ENCODE assay signal across 29 cellular contexts in the genomic region with DNA sequence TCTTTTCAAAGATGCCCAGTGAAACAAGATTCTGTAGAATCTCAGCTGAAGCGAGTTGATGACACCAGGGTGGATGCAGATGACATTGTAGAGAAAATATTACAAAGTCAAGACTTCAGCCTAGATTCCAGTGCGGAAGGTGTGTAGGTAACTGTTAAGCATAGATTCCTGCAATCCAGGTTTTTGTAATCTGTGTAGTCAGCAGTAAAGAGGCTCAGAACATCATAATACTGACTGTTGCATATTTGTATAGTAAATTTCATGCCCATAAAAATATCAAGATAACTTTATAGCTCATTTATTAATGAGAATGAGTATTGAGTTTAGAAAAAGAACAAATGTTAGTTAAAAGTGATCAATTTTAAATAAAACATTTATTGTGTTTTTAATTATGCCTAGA.
"Had no signal": no experiment of that assay in that cellular context is flagged by ENCODE, and none has a peak within 500 bp of the region (broad histone marks: within the 10 kb centered on the region; RNA-seq: fewer than 3 reads in every experiment).

No MANE protein-coding gene starts in this region.

- H3K4me3 Mint-ChIP-seq: stimulated activated effector memory CD8-positive, alpha-beta T cell treated with anti-CD3 and anti-CD28 coated beads, Interleukin-12 subunit alpha, Interleukin-12 subunit beta, amount 100 ng/mL, for 72 hours; stimulated activated memory B cell treated with anti-CD40 and anti-IgM and Interleukin-4, amounts not matched to agents 10 μg/mL and 1 μg/mL and 100 μg/mL, for 72 hours; stimulated activated naive B cell treated with anti-CD40 and anti-IgM and Interleukin-4, amounts not matched to agents 10 μg/mL and 1 μg/mL and 100 μg/mL, for 72 hours; stimulated activated naive CD8-positive, alpha-beta T cell treated with anti-CD3 and anti-CD28 coated beads, Interleukin-15, amount 100 ng/mL, for 72 hours; stimulated activated naive CD8-positive, alpha-beta T cell treated with anti-CD3 and anti-CD28 coated beads, Interleukin-15, Interleukin-2, amounts not matched to agents 100 ng/mL and 50 ng/mL, for 24 hours; type B pancreatic cell had no signal

- H3K27ac ChIP-seq: stomach, suprapubic skin, testis, thoracic aorta, thyroid gland, tibial nerve, transverse colon, upper lobe of left lung, upper lobe of right lung, uterus, vagina had no signal

- DNase-seq: stimulated activated CD4-positive, alpha-beta T cell treated with anti-CD3 and anti-CD28 coated beads, Interleukin-2, amount 100 ng/mL, for 48 hours; stimulated activated CD4-positive, alpha-beta T cell treated with anti-CD3 and anti-CD28 coated beads, Interleukin-4, amount 100 ng/mL, for 1 hour; stimulated activated CD4-positive, alpha-beta T cell treated with anti-CD3 and anti-CD28 coated beads, Interleukin-4, amount 100 ng/mL, for 24 hours; stimulated activated CD4-positive, alpha-beta T cell treated with anti-CD3 and anti-CD28 coated beads, Interleukin-4, amount 100 ng/mL, for 4 hours; stimulated activated CD8-positive, alpha-beta memory T cell treated with anti-CD3 and anti-CD28 coated beads, Interleukin-4, amount 100 ng/mL, for 48 hours; stimulated activated naive B cell treated with anti-CD40 and anti-IgM and Interleukin-4, amounts not matched to agents 10 μg/mL and 1 μg/mL and 100 μg/mL, for 72 hours; stimulated activated naive CD4-positive, alpha-beta T cell; stimulated activated naive CD4-positive, alpha-beta T cell treated with Interleukin-2 at 50 U/mL for 16 hours; stimulated activated naive CD8-positive, alpha-beta T cell treated with anti-CD3 and anti-CD28 coated beads, Interleukin-15, amount 100 ng/mL, for 72 hours; stimulated activated naive CD8-positive, alpha-beta T cell treated with anti-CD3 and anti-CD28 coated beads, Interleukin-15, Interleukin-2, amounts not matched to agents 100 U/mL and 50 U/mL, for 24 hours; stomach; substantia nigra; testis; thyroid gland; tibial artery; transverse colon; trophoblast cell; upper lobe of left lung; upper lobe of right lung; uterus had no signal

- FAIRE-seq: urothelium cell line had no signal

- H3K9me3 ChIP-seq: stomach, suprapubic skin, testis, thoracic aorta, thyroid gland, tibial artery, tibial nerve, transverse colon, upper lobe of left lung, upper lobe of right lung, uterus, vagina had no signal

- H3K36me3 ChIP-seq: uterus had no signal

- H3K4me3 ChIP-seq: stomach, suprapubic skin, testis, thoracic aorta, thyroid gland, tibial artery, tibial nerve, transverse colon, upper lobe of left lung, upper lobe of right lung, uterus, vagina had no signal

- H3K4me1 ChIP-seq: stomach, testis, transverse colon, upper lobe of left lung, upper lobe of right lung, uterus, vagina had no signal

- H3K4me1 Mint-ChIP-seq: stimulated activated effector memory CD8-positive, alpha-beta T cell treated with anti-CD3 and anti-CD28 coated beads, Interleukin-12 subunit alpha, Interleukin-12 subunit beta, amount 100 ng/mL, for 72 hours; stimulated activated memory B cell treated with anti-CD40 and anti-IgM and Interleukin-4, amounts not matched to agents 10 μg/mL and 1 μg/mL and 100 μg/mL, for 72 hours; stimulated activated naive CD8-positive, alpha-beta T cell treated with anti-CD3 and anti-CD28 coated beads, Interleukin-15, amount 100 ng/mL, for 72 hours had no signal

- ATAC-seq: stimulated activated effector memory CD8-positive, alpha-beta T cell treated with anti-CD3 and anti-CD28 coated beads, Interleukin-12 subunit alpha, Interleukin-12 subunit beta, amount 100 ng/mL, for 72 hours; stimulated activated memory B cell treated with anti-CD40 and anti-IgM and Interleukin-4, amounts not matched to agents 10 μg/mL and 1 μg/mL and 100 μg/mL, for 72 hours; stimulated activated naive B cell treated with anti-CD40 and anti-IgM and Interleukin-4, amounts not matched to agents 10 μg/mL and 1 μg/mL and 100 μg/mL, for 72 hours; stimulated activated naive CD8-positive, alpha-beta T cell treated with anti-CD3 and anti-CD28 coated beads, Interleukin-15, amount 100 ng/mL, for 72 hours; stimulated activated naive CD8-positive, alpha-beta T cell treated with anti-CD3 and anti-CD28 coated beads, Interleukin-15, Interleukin-2, amounts not matched to agents 100 U/mL and 50 U/mL, for 24 hours; upper lobe of right lung had no signal

- H3K27me3 Mint-ChIP-seq: stimulated activated memory B cell treated with anti-CD40 and anti-IgM and Interleukin-4, amounts not matched to agents 10 μg/mL and 1 μg/mL and 100 μg/mL, for 72 hours; stimulated activated naive B cell treated with anti-CD40 and anti-IgM and Interleukin-4, amounts not matched to agents 10 μg/mL and 1 μg/mL and 100 μg/mL, for 72 hours; stimulated activated naive CD8-positive, alpha-beta T cell treated with anti-CD3 and anti-CD28 coated beads, Interleukin-15, amount 100 ng/mL, for 72 hours; stimulated activated naive CD8-positive, alpha-beta T cell treated with anti-CD3 and anti-CD28 coated beads, Interleukin-15, Interleukin-2, amounts not matched to agents 100 ng/mL and 50 ng/mL, for 24 hours; type B pancreatic cell had no signal

- H3K27ac Mint-ChIP-seq: stimulated activated effector memory CD8-positive, alpha-beta T cell treated with anti-CD3 and anti-CD28 coated beads, Interleukin-12 subunit alpha, Interleukin-12 subunit beta, amount 100 ng/mL, for 72 hours; stimulated activated memory B cell treated with anti-CD40 and anti-IgM and Interleukin-4, amounts not matched to agents 10 μg/mL and 1 μg/mL and 100 μg/mL, for 72 hours; stimulated activated naive B cell treated with anti-CD40 and anti-IgM and Interleukin-4, amounts not matched to agents 10 μg/mL and 1 μg/mL and 100 μg/mL, for 72 hours; stimulated activated naive CD8-positive, alpha-beta T cell treated with anti-CD3 and anti-CD28 coated beads, Interleukin-15, amount 100 ng/mL, for 72 hours; stimulated activated naive CD8-positive, alpha-beta T cell treated with anti-CD3 and anti-CD28 coated beads, Interleukin-15, Interleukin-2, amounts not matched to agents 100 ng/mL and 50 ng/mL, for 24 hours; type B pancreatic cell had no signal

- H3K27me3 ChIP-seq: stomach, suprapubic skin, testis, thyroid gland, tibial artery, tibial nerve, transverse colon, upper lobe of left lung, upper lobe of right lung, uterus, vagina had no signal
